ENCODE assay signal across 10 cellular contexts in the genomic region with DNA sequence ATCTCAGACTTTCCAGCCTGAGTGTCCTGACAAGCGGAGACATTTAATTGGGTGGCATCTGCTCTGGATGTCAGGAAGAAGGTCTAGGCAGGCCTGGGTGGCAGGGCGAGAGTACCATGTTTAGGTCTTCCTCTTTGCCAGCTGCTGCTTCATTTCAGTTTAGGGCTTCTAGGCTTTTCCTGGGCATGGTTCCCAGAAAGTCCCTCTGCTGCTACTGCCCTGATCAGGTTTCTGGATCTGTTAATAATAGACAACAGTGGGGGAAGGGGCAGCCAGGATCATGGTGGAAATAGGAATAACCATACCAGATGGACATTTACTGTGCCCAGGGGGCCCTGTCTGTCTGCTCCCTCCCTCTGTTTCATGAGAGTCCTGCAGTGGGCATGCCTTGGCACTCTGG. TPM values are rescaled to one million over a fixed set of nuclear protein-coding genes. Genes with fewer than 3 reads are reported as not detected.
DNase-seq lines count a peak whose midpoint lies in the region; TF ChIP-seq lines count a peak whose summit lies in the region.
"Had no signal": no experiment of that assay in that cellular context is flagged by ENCODE, and none has a peak within 500 bp of the region (broad histone marks: within the 10 kb centered on the region; RNA-seq: fewer than 3 reads in every experiment).

No MANE protein-coding gene starts in this region.

- no peak overlapping the region for H3K4me3 Mint-ChIP-seq in HFFc6
- no peak overlapping the region for H3K4me3 Mint-ChIP-seq in progenitor cell of endocrine pancreas (ENCODE audit: low read depth)
- H3K4me3 Mint-ChIP-seq in Caco-2 (ENCODE audit: unreplicated experiment), result no peak overlapping the region
- H3K4me3 Mint-ChIP-seq in immature natural killer cell, result no peak overlapping the region
- H3K4me3 Mint-ChIP-seq: natural killer cell; T-helper 2 cell treated with Interferon-gamma antibody and Interleukin-4, amounts not matched to agents 5 μg/mL and 100 μg/mL, for 36 hours had no signal

- H3K27ac Mint-ChIP-seq in HFFc6, result no peak overlapping the region; the same call in 1 of the 2 replicates
- H3K27ac Mint-ChIP-seq in progenitor cell of endocrine pancreas, result no peak overlapping the region
- no peak overlapping the region for H3K27ac Mint-ChIP-seq in Caco-2 (ENCODE audit: unreplicated experiment)
- no peak overlapping the region for H3K27ac Mint-ChIP-seq in immature natural killer cell
- H3K27ac Mint-ChIP-seq: natural killer cell; T-helper 2 cell treated with Interferon-gamma antibody and Interleukin-4, amounts not matched to agents 5 μg/mL and 100 μg/mL, for 36 hours had no signal

- no peak for TF ChIP-seq POLR2A in uterus (IDR thresholded peaks at IDR 0.05)

- H3K4me1 ChIP-seq in uterus (no peaks in the 10 kb centered on the region), Caco-2 (no peaks in the 10 kb centered on the region)

- H3K27me3 Mint-ChIP-seq in HFFc6 (ENCODE audit: insufficient read depth), result peaks cover 8% of the 10 kb centered on the region
- peaks cover 4% of the 10 kb centered on the region for H3K27me3 Mint-ChIP-seq in progenitor cell of endocrine pancreas
- peaks cover 11% of the 10 kb centered on the region for H3K27me3 Mint-ChIP-seq in Caco-2 (ENCODE audit: insufficient read depth, unreplicated experiment)
- H3K27me3 Mint-ChIP-seq in immature natural killer cell (ENCODE audit: low read depth in 3 of 3), result peaks cover 0 to 3% (median 0%) of the 10 kb centered on the region in 3 donors

- no peaks in the 10 kb centered on the region for H3K9me3 Mint-ChIP-seq in HFFc6
- no peaks in the 10 kb centered on the region for H3K9me3 Mint-ChIP-seq in progenitor cell of endocrine pancreas (ENCODE audit: low read depth)
- H3K9me3 Mint-ChIP-seq in Caco-2 (ENCODE audit: unreplicated experiment), result no peaks in the 10 kb centered on the region
- no peaks in the 10 kb centered on the region for H3K9me3 Mint-ChIP-seq in immature natural killer cell
- H3K9me3 Mint-ChIP-seq: natural killer cell; T-helper 2 cell treated with Interferon-gamma antibody and Interleukin-4, amounts not matched to agents 5 μg/mL and 100 μg/mL, for 36 hours had no signal

- TF ChIP-seq CTCF in HFFc6 (IDR thresholded peaks at IDR 0.05), result no peak
- no peak for TF ChIP-seq CTCF in uterus (IDR thresholded peaks at IDR 0.05)
- TF ChIP-seq CTCF in progenitor cell of endocrine pancreas (IDR thresholded peaks at IDR 0.05; ENCODE audit: unreplicated experiment), result no peak
- no peak for TF ChIP-seq CTCF in Caco-2 (IDR thresholded peaks at IDR 0.05; ENCODE audit: insufficient read depth in 1 of 2, low read depth in 1 of 2, low read length in 1 of 2, severe bottlenecking in 1 of 2, unreplicated experiment in 1 of 2)

- DNase-seq in AG08396 (ENCODE audit: low spot score) (peak; percentile 27), HFFc6 (peak; percentile 23), SHP77 treated with DMSO at 0.1 percent for 48 hours (lab: John Stamatoyannopoulos, UW) (peak; percentile 47), left kidney (ENCODE audit: low read depth, low spot score) (peak; percentile 42), uterus (no peak), progenitor cell of endocrine pancreas (ENCODE audit: low spot score, unreplicated experiment) (no peak), Caco-2 (no peak), immature natural killer cell (no peak)
- DNase-seq: natural killer cell had no signal

- H3K4me1 Mint-ChIP-seq in HFFc6 (ENCODE audit: low read depth) (peaks cover 29% of the 10 kb centered on the region), progenitor cell of endocrine pancreas (ENCODE audit: low read depth) (no peaks in the 10 kb centered on the region), Caco-2 (ENCODE audit: low read depth, unreplicated experiment) (no peaks in the 10 kb centered on the region), immature natural killer cell (no peaks in the 10 kb centered on the region)
- H3K4me1 Mint-ChIP-seq: natural killer cell had no signal

- H3K27me3 ChIP-seq in uterus (no peaks in the 10 kb centered on the region), Caco-2 (replicated peaks; ENCODE audit: control insufficient read depth, insufficient read depth, low read length) (no peaks in the 10 kb centered on the region)

- no peak overlapping the region for H3K4me3 ChIP-seq in uterus
- H3K4me3 ChIP-seq in Caco-2 (ENCODE audit: low read depth, low read length), result no peak overlapping the region

- H3K27ac ChIP-seq in uterus, result no peak overlapping the region

- H3K36me3 ChIP-seq in uterus (no peaks in the 10 kb centered on the region), Caco-2 (ENCODE audit: control insufficient read depth, insufficient read depth, low read length) (no peaks in the 10 kb centered on the region)

- CTCF ChIA-PET in Caco-2 (lab: Charles Lee), result no interaction called here

- POLR2A ChIA-PET in Caco-2 (lab: Charles Lee), result no interaction called here

- H3K36me3 Mint-ChIP-seq in HFFc6 (ENCODE audit: low read depth) (no peaks in the 10 kb centered on the region), progenitor cell of endocrine pancreas (ENCODE audit: insufficient read depth) (no peaks in the 10 kb centered on the region), Caco-2 (ENCODE audit: insufficient read depth, unreplicated experiment) (no peaks in the 10 kb centered on the region), immature natural killer cell (no peaks in the 10 kb centered on the region)
- H3K36me3 Mint-ChIP-seq: natural killer cell had no signal

- H3K9me3 ChIP-seq in uterus (no peaks in the 10 kb centered on the region), Caco-2 (no peaks in the 10 kb centered on the region)

- no TSS peak for BruUV-seq in Caco-2 (replicated peaks; lab: Mats Ljungman, UMichigan)

- intact Hi-C loops in uterus (cut with DNase I; ENCODE audit: low total_unique reads), result no loop called here
- intact Hi-C loops in Caco-2 (cut with micrococcal nuclease; ENCODE audit: unreplicated experiment), result no loop called here

RNA-seq across cellular contexts. Expression of a gene that starts 2.3 kb away (rescaled TPM):
- total RNA-seq in HFFc6 (2021; fragmentation: NEBNext Ultra II Directional; extraction: Animal tissue kit (Norgen Biotek cat#: 25700)), result 1 to 10 TPM in 2 of 6 experiments, under 1 TPM in 4; 0.61 to 1.3 (median 0.83) TPM
- 1 to 10 TPM in 2 of 4 donors, under 1 TPM in 1, not detected in 1; 0.26 to 2.4 (median 1.2) TPM for total RNA-seq in uterus
- total RNA-seq in progenitor cell of endocrine pancreas, result 0.38 and 0.62 TPM in 2 replicates
- total RNA-seq in Caco-2 (2022), result 0.26 and 0.48 TPM in 2 replicates
- polyA plus RNA-seq in immature natural killer cell, result under 1 TPM in 1 of 3 donors, not detected in 2; 0.71 TPM

RNA-seq across cellular contexts. Expression of a gene that starts 36.8 kb away (rescaled TPM):
- 10 to 100 TPM; 36.9 to 57.5 (median 49.3) TPM for total RNA-seq in HFFc6 (2021; fragmentation: NEBNext Ultra II Directional; extraction: Animal tissue kit (Norgen Biotek cat#: 25700))
- total RNA-seq in uterus, result 10 to 100 TPM; 42.1 to 78.2 (median 51.2) TPM
- 71.0 and 72.3 TPM in 2 replicates for total RNA-seq in progenitor cell of endocrine pancreas
- 56.4 and 59.9 TPM in 2 replicates for total RNA-seq in Caco-2 (2022)
- polyA plus RNA-seq in immature natural killer cell, result 10 to 100 TPM; 17.7 to 22.3 (median 19.9) TPM

RNA-seq across cellular contexts. Expression of a gene that starts 37.3 kb away (rescaled TPM):
- total RNA-seq in HFFc6 (2021; fragmentation: NEBNext Ultra II Directional; extraction: Animal tissue kit (Norgen Biotek cat#: 25700)), result 1 to 10 TPM; 6.1 to 7.4 (median 6.8) TPM
- total RNA-seq in uterus (10 to 100 TPM in 3 of 4 donors, 1 to 10 TPM in 1; 9.1 to 59.3 (median 20.7) TPM), progenitor cell of endocrine pancreas (25.5 and 26.4 TPM in 2 replicates), Caco-2 (2022) (18.6 and 22.2 TPM in 2 replicates)
- 1 to 10 TPM; 4.3 to 7.7 (median 6.1) TPM for polyA plus RNA-seq in immature natural killer cell

RNA-seq across cellular contexts. Expression of a gene that starts 54.0 kb away (rescaled TPM):
- total RNA-seq in HFFc6 (2021; fragmentation: NEBNext Ultra II Directional; extraction: Animal tissue kit (Norgen Biotek cat#: 25700)), result 10 to 100 TPM; 21.2 to 24.9 (median 23.5) TPM
- total RNA-seq in uterus (10 to 100 TPM; 11.8 to 40.3 (median 15.7) TPM), progenitor cell of endocrine pancreas (42.2 and 43.1 TPM in 2 replicates), Caco-2 (2022) (37.0 and 38.5 TPM in 2 replicates)
- 10 to 100 TPM in 1 of 3 donors, 1 to 10 TPM in 1, not detected in 1; 2.8 to 18.2 TPM for polyA plus RNA-seq in immature natural killer cell

RNA-seq across cellular contexts. Expression of a gene that starts 54.0 kb away (rescaled TPM):
- total RNA-seq in HFFc6 (2021; fragmentation: NEBNext Ultra II Directional; extraction: Animal tissue kit (Norgen Biotek cat#: 25700)), result 10 to 100 TPM; 32.9 to 43.5 (median 35.8) TPM
- total RNA-seq in uterus, result 10 to 100 TPM in 2 of 4 donors, 1 to 10 TPM in 1, not detected in 1; 7.4 to 40.0 (median 29.9) TPM
- 45.8 and 49.9 TPM in 2 replicates for total RNA-seq in progenitor cell of endocrine pancreas
- 68.3 and 74.6 TPM in 2 replicates for total RNA-seq in Caco-2 (2022)
- polyA plus RNA-seq in immature natural killer cell, result 10 to 100 TPM; 15.7 to 25.3 (median 16.8) TPM

Comparison
In these comparisons a context has a peak if more than half of its experiments do, and no peak if none do; other contexts are left out.
1. DNase-seq: peak in AG08396 (single experiment), HFFc6 (single experiment), SHP77 treated with DMSO at 0.1 percent for 48 hours (single experiment) and left kidney (single experiment); none in uterus (0 of 2), progenitor cell of endocrine pancreas (single experiment), Caco-2 (0 of 2) and immature natural killer cell (0 of 3).